In the genomic region with DNA sequence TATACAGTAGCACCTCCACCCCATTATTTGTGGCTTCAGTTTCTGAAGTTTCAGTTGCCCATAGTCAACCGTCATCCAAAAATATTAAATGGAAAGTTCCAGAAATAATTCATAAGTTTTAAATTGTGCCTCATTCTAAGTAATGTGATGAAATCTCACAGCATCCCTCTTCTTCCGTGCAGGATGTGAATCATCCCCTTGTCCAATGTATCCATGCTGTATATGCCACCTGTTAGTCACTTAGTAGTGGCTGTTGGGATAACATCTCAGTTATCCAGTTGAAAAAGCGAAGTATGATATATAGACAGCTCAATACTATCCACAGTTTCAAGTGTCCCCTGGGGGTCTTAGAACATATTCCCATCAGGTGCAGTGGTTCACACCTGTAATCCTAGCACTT, we compare ENCODE assay signal across 21 cellular contexts.
"Had no signal": no experiment of that assay in that cellular context is flagged by ENCODE, and none has a peak within 500 bp of the region (broad histone marks: within the 10 kb centered on the region; RNA-seq: fewer than 3 reads in every experiment).

No MANE protein-coding gene starts in this region.

- H3K27ac ChIP-seq: left ventricle myocardium inferior, spleen, thyroid gland had no signal

- H3K9me3 ChIP-seq: left ventricle myocardium inferior, spleen, thyroid gland had no signal

- H3K36me3 ChIP-seq: left ventricle myocardium inferior, spleen, thyroid gland had no signal

- H3K27me3 ChIP-seq: spleen, thyroid gland had no signal

- H3K4me1 ChIP-seq: left ventricle myocardium inferior, spleen, thyroid gland had no signal

- H3K4me3 ChIP-seq: left ventricle myocardium inferior, spleen, thyroid gland had no signal

- DNase-seq: activated CD4-positive, alpha-beta T cell treated with anti-CD3 and anti-CD28 coated beads for 36 hours; activated CD4-positive, alpha-beta T cell treated with anti-CD3 and anti-CD28 coated beads, Interleukin-2, amount 50 U/mL, for 48 hours; activated effector memory CD4-positive, alpha-beta T cell treated with Interleukin-2 at 50 U/mL for 16 hours; activated naive CD4-positive, alpha-beta T cell treated with anti-CD3 and anti-CD28 coated beads for 36 hours; activated naive CD8-positive, alpha-beta T cell treated with anti-CD3 and anti-CD28 coated beads, Interleukin-2, amount 10 ng/mL, durations not matched to agents 7 days and 5 days; activated T-cell treated with anti-CD3 and anti-CD28 coated beads, Interleukin-2, amount 50 U/mL, for 72 hours; amniotic stem cell; cortex of kidney; endodermal cell; foreskin melanocyte; immature natural killer cell; kidney glomerular epithelial cell; left ventricle myocardium inferior; natural killer cell; retina; spleen; stimulated activated CD4-positive, alpha-beta T cell treated with anti-CD3 and anti-CD28 coated beads, Interleukin-4, amount 100 ng/mL, for 24 hours; substantia nigra; T-helper 9 cell; thyroid gland had no signal

- ATAC-seq: activated CD4-positive, alpha-beta T cell treated with anti-CD3 and anti-CD28 coated beads for 36 hours; activated T-cell treated with anti-CD3 and anti-CD28 coated beads, Interleukin-2, amount 50 U/mL, for 72 hours; natural killer cell; WTC11 had no signal
